In the genomic region with DNA sequence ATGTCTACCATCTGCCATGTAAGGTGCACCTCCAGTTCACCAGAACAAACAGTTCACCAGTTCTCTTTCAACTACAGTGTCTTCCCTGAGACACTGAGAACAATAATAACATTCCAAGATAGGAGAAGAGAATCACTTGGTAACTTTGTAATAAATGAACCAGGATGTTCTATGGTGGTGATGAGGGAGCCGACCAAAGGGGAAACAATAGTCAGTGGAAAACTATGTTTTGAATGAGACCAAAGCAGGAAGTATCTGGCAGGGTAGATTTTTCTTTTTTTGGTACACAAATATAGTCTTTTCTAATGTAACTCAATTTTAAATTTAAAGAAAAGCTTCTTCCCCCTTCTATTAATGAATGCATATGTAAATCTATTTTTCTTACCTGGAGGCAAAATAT, we compare ENCODE assay signal across 12 cellular contexts. TPM values are rescaled to one million over a fixed set of nuclear protein-coding genes. Genes with fewer than 3 reads are reported as not detected.
"Had no signal": no experiment of that assay in that cellular context is flagged by ENCODE, and none has a peak within 500 bp of the region (broad histone marks: within the 10 kb centered on the region; RNA-seq: fewer than 3 reads in every experiment).

No MANE protein-coding gene starts in this region.

- H3K9me3 ChIP-seq: lower lobe of right lung, mucosa of descending colon, suprapubic skin, upper lobe of right lung had no signal

- DNase-seq: left cardiac atrium; lower lobe of right lung; natural killer cell; stimulated activated naive CD4-positive, alpha-beta T cell treated with Interleukin-2 at 50 U/mL for 16 hours; upper lobe of right lung had no signal

- H3K4me1 ChIP-seq: suprapubic skin, upper lobe of right lung had no signal

- H3K27ac ChIP-seq: lower lobe of right lung, suprapubic skin, upper lobe of right lung had no signal

- H3K36me3 ChIP-seq: lower lobe of right lung, suprapubic skin, upper lobe of right lung had no signal

- H3K4me3 ChIP-seq: lower lobe of right lung, mucosa of descending colon, suprapubic skin, upper lobe of right lung had no signal

- H3K27me3 ChIP-seq: suprapubic skin, upper lobe of right lung had no signal

RNA-seq across cellular contexts. Expression of gene HYAL4, which starts 20.0 kb away (rescaled TPM):
- total RNA-seq: chondrocyte, fibroblast of lung, left cardiac atrium, lower lobe of right lung, mucosa of descending colon, natural killer cell, progenitor cell of endocrine pancreas, sciatic nerve, T-helper 17 cell, upper lobe of right lung had no signal
- polyA plus RNA-seq: fibroblast of lung had no signal
